ENCODE assay signal across 20 cellular contexts in genomic region chr11:83477772-83478171, GRCh38.
DNase-seq lines count a peak whose midpoint lies in the region; ATAC-seq lines count a peak whose summit lies in the region.
"Had no signal": no experiment of that assay in that cellular context is flagged by ENCODE, and none has a peak within 500 bp of the region (broad histone marks: within the 10 kb centered on the region; RNA-seq: fewer than 3 reads in every experiment).

No MANE protein-coding gene starts in this region.

- ATAC-seq in GM21423 (IDR thresholded peaks at IDR 0.05; ENCODE audit: unreplicated experiment) (no peak), HG02588 (IDR thresholded peaks at IDR 0.05; ENCODE audit: unreplicated experiment) (no peak)
- ATAC-seq: HCT116, Panc1 had no signal

- DNase-seq in Caki2 (ENCODE audit: low read depth) (peak; percentile 50), KBM-7 (peak; percentile 5), SKM-1 (lab: John Stamatoyannopoulos, UW; ENCODE audit: unreplicated experiment) (peak; percentile 36), medulla oblongata (ENCODE audit: extremely low spot score) (peak; percentile 23)
- no peak for DNase-seq in activated CD8-positive, alpha-beta memory T cell treated with anti-CD3 and anti-CD28 coated beads for 24 hours
- DNase-seq: CD4-positive, alpha-beta T cell; COR-L47; DMS 273 treated with DMSO at 0.1 percent for 48 hours; DMS79 treated with DMSO at 0.1 percent for 48 hours; GOT3; NCI-H1092; NCI-H1436; NCI-H187 treated with DMSO at 0.1 percent for 48 hours; NCI-H2107; NCI-H446 treated with DMSO at 0.1 percent for 48 hours; NCI-H526 treated with DMSO at 0.1 percent for 48 hours had no signal

- in situ Hi-C loops in Caki2 (cut with HindIII; ENCODE audit: low pct_unique_long_range_greater_than_20kb, low sequenced_read_pairs): no loop called here
- in situ Hi-C loops in KBM-7 (cut with MboI; ENCODE audit: low pct_unique_long_range_greater_than_20kb, low sequenced_read_pairs): no loop called here
